Comparison of ENCODE assay signal across 10 cellular contexts in the genomic region with DNA sequence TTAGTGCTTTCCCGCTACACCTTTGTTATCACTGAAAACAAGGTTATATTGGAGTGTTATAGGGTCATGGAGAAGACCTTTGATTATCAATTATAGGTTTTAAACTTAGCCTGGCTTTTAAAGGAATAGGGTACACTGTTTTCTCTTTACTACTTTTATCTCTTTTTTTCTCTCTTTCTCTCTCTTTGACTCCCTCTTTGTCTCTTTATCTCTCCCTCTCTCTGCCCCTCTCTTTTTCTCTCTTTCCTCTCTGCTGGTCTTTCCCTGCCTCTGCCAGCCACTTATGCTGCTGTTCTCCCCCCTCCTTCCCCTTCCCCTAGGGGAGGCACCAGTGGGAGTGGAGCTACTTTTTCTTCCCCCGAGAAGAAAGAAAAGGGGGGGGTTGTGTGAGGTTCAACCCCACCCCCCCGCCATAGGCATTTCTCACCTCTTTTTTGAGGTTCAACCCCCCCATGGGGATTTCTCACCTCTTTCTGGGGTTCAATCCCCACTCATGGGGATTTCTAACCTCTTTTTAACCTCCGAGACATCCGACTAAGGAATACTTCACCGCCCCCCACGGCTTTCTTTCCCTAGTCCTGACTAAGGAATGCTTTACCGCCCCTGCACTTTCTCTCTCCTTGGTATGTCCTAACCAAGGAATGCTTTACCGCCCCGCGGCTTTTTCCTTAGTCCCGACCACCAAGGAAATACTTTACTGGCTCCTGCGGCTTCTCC. TPM values are rescaled to one million over a fixed set of nuclear protein-coding genes. Genes with fewer than 3 reads are reported as not detected.
DNase-seq lines count a peak whose midpoint lies in the region; TF ChIP-seq lines count a peak whose summit lies in the region.
"Had no signal": no experiment of that assay in that cellular context is flagged by ENCODE, and none has a peak within 500 bp of the region (broad histone marks: within the 10 kb centered on the region; RNA-seq: fewer than 3 reads in every experiment).

No MANE protein-coding gene starts in this region.

- H3K9me2 ChIP-seq in OCI-LY7 (ENCODE audit: insufficient read depth, low read length), result no peaks in the 10 kb centered on the region

- POLR2A ChIA-PET in OCI-LY7 (lab: Charles Lee), result interaction anchor here (0.6 kb wide), 1 partner anchor 42 kb away, joined by 3 read pairs; no protein-coding TSS in a partner anchor

- H3K36me3 ChIP-seq in stomach (no peaks in the 10 kb centered on the region), OCI-LY7 (ENCODE audit: insufficient read depth, low read length) (no peaks in the 10 kb centered on the region)

- DNase-seq in HT1080 (ENCODE audit: low read depth) (peak; percentile 45), iPS-NIHi11 (ENCODE audit: low spot score) (peak; percentile 46), stomach (no peak), OCI-LY7 (ENCODE audit: low spot score) (no peak), NCI-H510A treated with DMSO at 0.1 percent for 48 hours (lab: John Stamatoyannopoulos, UW) (no peak), NCI-H1417 (lab: John Stamatoyannopoulos, UW) (no peak)
- no peak for DNase-seq in stimulated activated CD4-positive, alpha-beta T cell treated with anti-CD3 and anti-CD28 coated beads, Interleukin-4, amount 100 ng/mL, for 24 hours

- 29 to 41% (median 36%) methylated on average over 13 of the region's 13 CpGs for WGBS in stomach, 5 donors

- H3K27ac ChIP-seq in stomach (peak overlapping the region in 1 of 5 donors; percentile 37), OCI-LY7 (ENCODE audit: low read depth, low read length, poor library complexity, severe bottlenecking) (no peak overlapping the region)
- H3K27ac ChIP-seq: skin epidermis had no signal

- TF ChIP-seq EP300 in stomach (IDR thresholded peaks at IDR 0.05), result no peak

- H3K9me3 ChIP-seq in stomach (peaks cover 6 to 17% (median 12%) of the 10 kb centered on the region in 4 donors), OCI-LY7 (ENCODE audit: low read length) (peaks cover 7% of the 10 kb centered on the region; the same call in 1 of the 2 replicates)

- H3K4me1 Mint-ChIP-seq in brain, result peaks cover 6% of the 10 kb centered on the region

- H3K4me2 ChIP-seq in OCI-LY7 (ENCODE audit: low read length), result no peak overlapping the region

- H3K27me3 Mint-ChIP-seq in brain, result peaks cover 20% of the 10 kb centered on the region

- BruUV-seq in OCI-LY7 (replicated peaks; lab: Mats Ljungman, UMichigan), result no TSS peak

- no peak overlapping the region for H2AFZ ChIP-seq in OCI-LY7 (ENCODE audit: low read length)

- no peak overlapping the region for H3K27ac Mint-ChIP-seq in brain
- H3K27ac Mint-ChIP-seq: activated T-helper 1 cell treated with anti-CD3 and anti-CD28 coated beads, Interleukin-12 subunit alpha, Interleukin-12 subunit beta, Interleukin-2, Interleukin-4 antibody, amounts not matched to agents 30 ng/mL and 10 ng/mL and 1 ng/mL, durations not matched to agents 14 hours and 24 hours and 36 hours had no signal

- H4K20me1 ChIP-seq in OCI-LY7 (ENCODE audit: insufficient read depth, low read length), result no peaks in the 10 kb centered on the region

- intact Hi-C loops in stomach (cut with DNase I; ENCODE audit: low total_unique reads), result no loop called here
- intact Hi-C loops in OCI-LY7 (cut with micrococcal nuclease; ENCODE audit: unreplicated experiment), result loop anchor here (5.0 kb wide), 1 partner anchor 325 kb away; no protein-coding TSS in a partner anchor

- H3K36me3 Mint-ChIP-seq in brain, result no peaks in the 10 kb centered on the region

- peak overlapping the region in 3 of 4 donors; percentile 13 to 21 (median 19) for H3K4me3 ChIP-seq in stomach
- H3K4me3 ChIP-seq in OCI-LY7 (ENCODE audit: low read depth, low read length, poor library complexity, severe bottlenecking), result no peak overlapping the region
- H3K4me3 ChIP-seq: skin epidermis had no signal

- TF ChIP-seq CTCF in brain (conservative IDR thresholded peaks at IDR 0.05), result no peak
- no peak for TF ChIP-seq CTCF in stomach (IDR thresholded peaks at IDR 0.05)
- no peak for TF ChIP-seq CTCF in OCI-LY7 (conservative IDR thresholded peaks at IDR 0.05; ENCODE audit: low read length)

- H3K4me3 Mint-ChIP-seq in brain, result peak overlapping the region in 3 of 5 experiments; percentile 59 to 75 (median 72)
- H3K4me3 Mint-ChIP-seq: activated T-helper 1 cell treated with anti-CD3 and anti-CD28 coated beads, Interleukin-12 subunit alpha, Interleukin-12 subunit beta, Interleukin-2, Interleukin-4 antibody, amounts not matched to agents 30 ng/mL and 10 ng/mL and 1 ng/mL, durations not matched to agents 14 hours and 24 hours and 36 hours had no signal

- TF ChIP-seq POLR2A in stomach (IDR thresholded peaks at IDR 0.05), result no peak

- H3K79me2 ChIP-seq in OCI-LY7 (ENCODE audit: insufficient read depth, low read depth, low read length), result no peaks in the 10 kb centered on the region

- peaks cover 17 to 23% (median 19%) of the 10 kb centered on the region in 5 experiments for H3K9me3 Mint-ChIP-seq in brain

- H3K27me3 ChIP-seq in stomach, result peaks cover 0 to 1% (median 0%) of the 10 kb centered on the region in 3 donors

- H3K4me1 ChIP-seq in stomach, result peaks cover 0 to 7% (median 0%) of the 10 kb centered on the region in 4 donors
- no peaks in the 10 kb centered on the region for H3K4me1 ChIP-seq in OCI-LY7 (ENCODE audit: insufficient read depth, low read length, poor library complexity, severe bottlenecking)

- CTCF ChIA-PET in OCI-LY7 (lab: Charles Lee; ENCODE audit: unreplicated experiment), result no interaction called here

RNA-seq across cellular contexts. Expression of gene ZBTB8B, which starts 17.2 kb away (rescaled TPM):
- total RNA-seq in HT1080 (2014; rRNA removed; shearing (Covaris generic)), result not detected in 2 replicates
- polyA plus RNA-seq in HT1080 (2015; cell fraction: cytosol; rRNA removed), result not detected in 2 replicates
- polyA plus RNA-seq in HT1080 (2015; cell fraction: nucleus; rRNA removed), result 0.01 TPM in 1 of 2 replicates, not detected in the other
- polyA plus RNA-seq in brain (ENCODE audit: insufficient read depth, low read depth, low replicate concordance), result 2.3 TPM
- total RNA-seq in stomach, result under 1 TPM in 2 of 5 donors, not detected in 3; under 0.01 to 0.37 TPM
- polyA plus RNA-seq in stomach, result under 1 TPM in 1 of 3 donors, not detected in 2; 0.15 TPM
- total RNA-seq in OCI-LY7 (2014; rRNA removed; shearing (Covaris generic)), result 0.03 TPM in 1 of 2 replicates, not detected in the other
- total RNA-seq in OCI-LY7 (2022), result not detected in 2 replicates
- total RNA-seq: activated T-helper 1 cell treated with anti-CD3 and anti-CD28 coated beads, Interleukin-12 subunit alpha, Interleukin-12 subunit beta, Interleukin-2, Interleukin-4 antibody, amounts not matched to agents 30 ng/mL and 10 ng/mL and 1 ng/mL, durations not matched to agents 14 hours and 24 hours and 36 hours had no signal

RNA-seq across cellular contexts. Expression of gene BSDC1, which starts 53.4 kb away (rescaled TPM):
- total RNA-seq in HT1080 (2014; rRNA removed; shearing (Covaris generic)), result 31.8 and 33.4 TPM in 2 replicates
- polyA plus RNA-seq in HT1080 (2015; cell fraction: cytosol; rRNA removed), result 37.5 and 41.3 TPM in 2 replicates
- 69.3 and 81.2 TPM in 2 replicates for polyA plus RNA-seq in HT1080 (2015; cell fraction: nucleus; rRNA removed)
- polyA plus RNA-seq in brain (ENCODE audit: insufficient read depth, low read depth, low replicate concordance), result 121 TPM
- 100 to 1,000 TPM in 1 of 5 donors, 10 to 100 TPM in 4; 35.9 to 126 (median 57.6) TPM for total RNA-seq in stomach
- polyA plus RNA-seq in stomach, result 10 to 100 TPM; 23.8 to 39.0 (median 36.8) TPM
- total RNA-seq in OCI-LY7 (2014; rRNA removed; shearing (Covaris generic)), result 21.8 and 29.6 TPM in 2 replicates
- total RNA-seq in OCI-LY7 (2022), result 41.8 and 42.5 TPM in 2 replicates

Comparison
In these comparisons a context has a peak if more than half of its experiments do, and no peak if none do; other contexts are left out.
1. DNase-seq: peak in HT1080 (single experiment) and iPS-NIHi11 (single experiment); none in stomach (single experiment), stimulated activated CD4-positive, alpha-beta T cell treated with anti-CD3 and anti-CD28 coated beads, Interleukin-4, amount 100 ng/mL, for 24 hours (single experiment), OCI-LY7 (single experiment), NCI-H510A treated with DMSO at 0.1 percent for 48 hours (single experiment) and NCI-H1417 (0 of 3).